In genomic region chr19:28710278-28710677, GRCh38 we compare ENCODE assay signal across 8 cellular contexts.
DNase-seq lines count a peak whose midpoint lies in the region; ATAC-seq, FAIRE-seq and TF ChIP-seq lines count a peak whose summit lies in the region.

No MANE protein-coding gene starts in this region.

- H3K36me3 Mint-ChIP-seq in endothelial cell (ENCODE audit: low read depth, unreplicated experiment): no peaks in the 10 kb centered on the region
- H3K36me3 Mint-ChIP-seq in neural crest cell (ENCODE audit: low read depth): no peaks in the 10 kb centered on the region
- no peaks in the 10 kb centered on the region for H3K36me3 Mint-ChIP-seq in activated CD8-positive, alpha-beta memory T cell treated with anti-CD3 and anti-CD28 coated beads, Interleukin-2, amount 10 ng/mL, durations not matched to agents 7 days and 5 days

- ATAC-seq in HG02981 (IDR thresholded peaks at IDR 0.05; ENCODE audit: unreplicated experiment) (no peak), HG03097 (IDR thresholded peaks at IDR 0.05; ENCODE audit: low FRiP score, unreplicated experiment) (no peak)
- ATAC-seq in activated CD8-positive, alpha-beta memory T cell treated with anti-CD3 and anti-CD28 coated beads, Interleukin-2, amount 10 ng/mL, durations not matched to agents 7 days and 5 days: no peak

- H3K4me1 Mint-ChIP-seq in endothelial cell (ENCODE audit: unreplicated experiment): no peaks in the 10 kb centered on the region
- peaks cover under 1% of the 10 kb centered on the region for H3K4me1 Mint-ChIP-seq in neural crest cell
- H3K4me1 Mint-ChIP-seq in activated CD8-positive, alpha-beta memory T cell treated with anti-CD3 and anti-CD28 coated beads, Interleukin-2, amount 10 ng/mL, durations not matched to agents 7 days and 5 days: no peaks in the 10 kb centered on the region

- H3K27ac Mint-ChIP-seq in endothelial cell (ENCODE audit: unreplicated experiment) (no peak overlapping the region), neural crest cell (ENCODE audit: unreplicated experiment) (no peak overlapping the region)
- H3K27ac Mint-ChIP-seq in activated CD8-positive, alpha-beta memory T cell treated with anti-CD3 and anti-CD28 coated beads, Interleukin-2, amount 10 ng/mL, durations not matched to agents 7 days and 5 days: no peak overlapping the region

- no peak for DNase-seq in D721Med (ENCODE audit: insufficient read length, low spot score)
- DNase-seq in KG1 (lab: John Stamatoyannopoulos, UW): peak; percentile 15
- DNase-seq in OCI-M2 (lab: John Stamatoyannopoulos, UW; ENCODE audit: unreplicated experiment): peak; percentile 96
- DNase-seq in endothelial cell (ENCODE audit: low spot score): no peak
- DNase-seq in neural crest cell (ENCODE audit: low read depth, low spot score): no peak
- DNase-seq in activated CD8-positive, alpha-beta memory T cell treated with anti-CD3 and anti-CD28 coated beads, Interleukin-2, amount 10 ng/mL, durations not matched to agents 7 days and 5 days: no peak

- peak; percentile 84 for TF ChIP-seq CTCF in D721Med (IDR thresholded peaks at IDR 0.05; ENCODE audit: insufficient read depth, missing control alignments)
- peak; percentile 65 for TF ChIP-seq CTCF in endothelial cell (IDR thresholded peaks at IDR 0.05; ENCODE audit: unreplicated experiment)
- peak; percentile 89 for TF ChIP-seq CTCF in neural crest cell (conservative IDR thresholded peaks at IDR 0.05)

- no peaks in the 10 kb centered on the region for H3K9me3 Mint-ChIP-seq in endothelial cell (ENCODE audit: unreplicated experiment)
- no peaks in the 10 kb centered on the region for H3K9me3 Mint-ChIP-seq in neural crest cell
- no peaks in the 10 kb centered on the region for H3K9me3 Mint-ChIP-seq in activated CD8-positive, alpha-beta memory T cell treated with anti-CD3 and anti-CD28 coated beads, Interleukin-2, amount 10 ng/mL, durations not matched to agents 7 days and 5 days (ENCODE audit: low read depth)

- H3K4me3 Mint-ChIP-seq in endothelial cell (ENCODE audit: unreplicated experiment) (no peak overlapping the region), neural crest cell (no peak overlapping the region)
- no peak overlapping the region for H3K4me3 Mint-ChIP-seq in activated CD8-positive, alpha-beta memory T cell treated with anti-CD3 and anti-CD28 coated beads, Interleukin-2, amount 10 ng/mL, durations not matched to agents 7 days and 5 days

- H3K27me3 Mint-ChIP-seq in endothelial cell (ENCODE audit: unreplicated experiment) (no peaks in the 10 kb centered on the region), neural crest cell (ENCODE audit: low read depth) (no peaks in the 10 kb centered on the region)
- no peaks in the 10 kb centered on the region for H3K27me3 Mint-ChIP-seq in activated CD8-positive, alpha-beta memory T cell treated with anti-CD3 and anti-CD28 coated beads, Interleukin-2, amount 10 ng/mL, durations not matched to agents 7 days and 5 days

- FAIRE-seq in D721Med (lab: Jason Lieb, UNC): peak; percentile 11

- CTCF ChIA-PET in activated CD8-positive, alpha-beta memory T cell treated with anti-CD3 and anti-CD28 coated beads, Interleukin-2, amount 10 ng/mL, durations not matched to agents 7 days and 5 days (lab: Charles Lee): interaction anchor here (1.0 kb wide), 1 partner anchor 77 kb away, joined by 3 read pairs; no protein-coding TSS in a partner anchor

Comparison
In these comparisons a context has a peak if more than half of its experiments do, and no peak if none do; other contexts are left out.
1. DNase-seq: peak in KG1 (single experiment) and OCI-M2 (single experiment); none in D721Med (single experiment), endothelial cell (single experiment), neural crest cell (single experiment) and activated CD8-positive, alpha-beta memory T cell treated with anti-CD3 and anti-CD28 coated beads, Interleukin-2, amount 10 ng/mL, durations not matched to agents 7 days and 5 days (single experiment).
2. Peak in every context shown above with its lines, with median percentiles within 50 percentile points of each other: CTCF ChIP-seq.